Comparison of ENCODE assay signal across 13 cellular contexts in genomic region chr1:232509570-232509969, GRCh38.
DNase-seq lines count a peak whose midpoint lies in the region; ATAC-seq, FAIRE-seq and TF ChIP-seq lines count a peak whose summit lies in the region.
"Had no signal": no experiment of that assay in that cellular context is flagged by ENCODE, and none has a peak within 500 bp of the region (broad histone marks: within the 10 kb centered on the region; RNA-seq: fewer than 3 reads in every experiment).

No MANE protein-coding gene starts in this region.

- H3K27ac ChIP-seq in dorsolateral prefrontal cortex (peak overlapping the region in 41 of 59 donors; percentile 1 to 81 (median 55)), left lung (no peak overlapping the region)

- FAIRE-seq in RCC 7860 (lab: Jason Lieb, UNC) = no peak

- peak; percentile 30 for ATAC-seq in left lung
- no peak for ATAC-seq in HG02642 (IDR thresholded peaks at IDR 0.05; ENCODE audit: poor library complexity, unreplicated experiment)
- no peak for ATAC-seq in HG02938 (IDR thresholded peaks at IDR 0.05; ENCODE audit: unreplicated experiment)
- ATAC-seq: CD8-positive, alpha-beta T cell; Panc1 had no signal

- H3K4me1 ChIP-seq in left lung = peaks cover 11 to 28% of the 10 kb centered on the region in 2 donors

- TF ChIP-seq CTCF in dorsolateral prefrontal cortex (IDR thresholded peaks at IDR 0.05 in 54 of 56, conservative IDR thresholded peaks at IDR 0.05 in 2 of 56; ENCODE audit: low read depth in 1 of 56, partially characterized antibody in 56 of 56) (peak in 1 of 56 donors; percentile 22), left lung (IDR thresholded peaks at IDR 0.05) (no peak)

- intact Hi-C loops in dorsolateral prefrontal cortex (cut with DNase I) (loop anchor here (2.0 to 10.0 kb wide), 4 partner anchors 55 to 119 kb away; no protein-coding TSS in a partner anchor), left lung (cut with DNase I) (no loop called here)

- H3K4me3 ChIP-seq in dorsolateral prefrontal cortex = peak overlapping the region in 5 of 59 donors; percentile 5 to 50 (median 39)
- no peak overlapping the region for H3K4me3 ChIP-seq in left lung
- H3K4me3 ChIP-seq in skeletal muscle cell (ENCODE audit: low read depth, low read length) = no peak overlapping the region

- H3K27me3 ChIP-seq in dorsolateral prefrontal cortex = no peaks in the 10 kb centered on the region
- H3K27me3 ChIP-seq in left lung = no peaks in the 10 kb centered on the region

- peak; percentile 29 for DNase-seq in RCC 7860 (ENCODE audit: low spot score)
- DNase-seq in dorsolateral prefrontal cortex = no peak
- DNase-seq in left lung = no peak
- peak; percentile 28 for DNase-seq in skeletal muscle cell (ENCODE audit: low read depth)
- DNase-seq in amniotic stem cell (lab: John Stamatoyannopoulos, UW) = no peak
- no peak for DNase-seq in AML-193 (lab: John Stamatoyannopoulos, UW)
- DNase-seq: activated CD4-positive, alpha-beta T cell treated with anti-CD3 and anti-CD28 coated beads, Interleukin-2, amount 50 U/mL, for 48 hours; CD8-positive, alpha-beta T cell; NCI-H1105; T-helper 2 cell had no signal

- peaks cover 0 to 14% of the 10 kb centered on the region in 2 donors for H3K36me3 ChIP-seq in left lung

- H3K9me3 ChIP-seq in left lung = no peaks in the 10 kb centered on the region

Comparison
In these comparisons a context has a peak if more than half of its experiments do, and no peak if none do; other contexts are left out.
1. DNase-seq: peak in RCC 7860 (single experiment) and skeletal muscle cell (single experiment); none in dorsolateral prefrontal cortex (0 of 10), left lung (0 of 2), amniotic stem cell (single experiment) and AML-193 (0 of 2).
2. H3K27ac ChIP-seq: peak in dorsolateral prefrontal cortex (41 of 59); none in left lung (0 of 2).
3. intact Hi-C loops: an anchor here in dorsolateral prefrontal cortex (2.0 to 10.0 kb wide); none called in left lung.